16 cellular contexts compared by ENCODE assay signal in genomic region chr6:130958468-130958867, GRCh38.
DNase-seq lines count a peak whose midpoint lies in the region; ATAC-seq and TF ChIP-seq lines count a peak whose summit lies in the region.
"Had no signal": no experiment of that assay in that cellular context is flagged by ENCODE, and none has a peak within 500 bp of the region (broad histone marks: within the 10 kb centered on the region; RNA-seq: fewer than 3 reads in every experiment).

No MANE protein-coding gene starts in this region.

- POLR2A ChIA-PET in PC-3 (lab: Charles Lee; ENCODE audit: unreplicated experiment), result no interaction called here

- TF ChIP-seq CTCF in PC-3 (conservative IDR thresholded peaks at IDR 0.05; ENCODE audit: low read depth, low read length) (no peak), adrenal gland (IDR thresholded peaks at IDR 0.05) (no peak)

- intact Hi-C loops in PC-3 (cut with micrococcal nuclease) (no loop called here), adrenal gland (cut with DNase I) (no loop called here)

- H3K9me2 ChIP-seq in PC-3 (replicated peaks; ENCODE audit: low read length), result no peaks in the 10 kb centered on the region

- H3K9me3 ChIP-seq in PC-3 (ENCODE audit: low read length), result no peaks in the 10 kb centered on the region
- H3K9me3 ChIP-seq in adrenal gland (replicated peaks in 1 of 3), result no peaks in the 10 kb centered on the region
- H3K9me3 ChIP-seq: A549 had no signal

- no TSS peak for BruUV-seq in PC-3 (replicated peaks; lab: Mats Ljungman, UMichigan)

- H3K27me3 ChIP-seq in PC-3 (ENCODE audit: low read length), result no peaks in the 10 kb centered on the region
- H3K27me3 ChIP-seq in adrenal gland, result no peaks in the 10 kb centered on the region

- H3K4me1 ChIP-seq in PC-3 (ENCODE audit: insufficient read depth, low read length), result peaks cover 20% of the 10 kb centered on the region
- peaks cover 0 to 10% of the 10 kb centered on the region in 2 donors for H3K4me1 ChIP-seq in adrenal gland (replicated peaks in 1 of 2)
- H3K4me1 ChIP-seq: A549 had no signal

- no peak for TF ChIP-seq POLR2A in adrenal gland (IDR thresholded peaks at IDR 0.05)

- H3K4me3 ChIP-seq in PC-3 (ENCODE audit: low read length), result no peak overlapping the region
- no peak overlapping the region for H3K4me3 ChIP-seq in adrenal gland
- H3K4me3 ChIP-seq: A549, PC-9 had no signal

- 84 to 94% (median 87%) methylated on average over 2 of the region's 2 CpGs for WGBS in adrenal gland, 4 donors

- no peak overlapping the region for H3K4me2 ChIP-seq in PC-3 (ENCODE audit: low read length)
- H3K4me2 ChIP-seq: A549, PC-9 had no signal

- peak; percentile 82 for ATAC-seq in PC-3
- ATAC-seq: A549 had no signal

- peak; percentile 46 for DNase-seq in EH (ENCODE audit: low read depth)
- DNase-seq in PC-3, result peak; percentile 62
- DNase-seq in astrocyte of the hippocampus (ENCODE audit: low read depth, low spot score), result peak; percentile 67
- peak; percentile 84 for DNase-seq in iris pigment epithelial cell (ENCODE audit: low read depth)
- no peak for DNase-seq in NAMALWA (ENCODE audit: low spot score)
- no peak for DNase-seq in adrenal gland
- DNase-seq in activated naive CD4-positive, alpha-beta T cell treated with Interleukin-2 at 50 U/mL for 16 hours, result no peak
- no peak for DNase-seq in NCI-H82 treated with DMSO at 0.1 percent for 48 hours (lab: John Stamatoyannopoulos, UW; ENCODE audit: unreplicated experiment)
- DNase-seq: C1 segment of cervical spinal cord, EL, H7, NCI-H1417, NCI-H1930, NCI-H748 treated with DMSO at 0.1 percent for 48 hours had no signal

- H3F3A ChIP-seq in PC-3 (ENCODE audit: low read length, unreplicated experiment), result no peaks in the 10 kb centered on the region

- peaks cover 36% of the 10 kb centered on the region for H3K79me2 ChIP-seq in PC-3 (ENCODE audit: low read length)

- peak overlapping the region; percentile 19 for H3K27ac ChIP-seq in PC-3 (ENCODE audit: low read length)
- H3K27ac ChIP-seq in adrenal gland, result no peak overlapping the region
- H3K27ac ChIP-seq: A549, PC-9 had no signal

- no peak overlapping the region for H2AFZ ChIP-seq in PC-3 (ENCODE audit: low read length)
- H2AFZ ChIP-seq: PC-9 had no signal

- no peaks in the 10 kb centered on the region for H3K36me3 ChIP-seq in PC-3 (ENCODE audit: low read depth, low read length)
- no peaks in the 10 kb centered on the region for H3K36me3 ChIP-seq in adrenal gland (replicated peaks in 1 of 2)

- CTCF ChIA-PET in PC-3 (lab: Charles Lee), result no interaction called here

- H3K9ac ChIP-seq in PC-3 (ENCODE audit: low read length), result no peak overlapping the region

- no peaks in the 10 kb centered on the region for H4K20me1 ChIP-seq in PC-3 (ENCODE audit: low read length)

Comparison
In these comparisons a context has a peak if more than half of its experiments do, and no peak if none do; other contexts are left out.
1. DNase-seq: peak in EH (single experiment), PC-3 (single experiment), astrocyte of the hippocampus (single experiment) and iris pigment epithelial cell (single experiment); none in NAMALWA (single experiment), adrenal gland (0 of 7), activated naive CD4-positive, alpha-beta T cell treated with Interleukin-2 at 50 U/mL for 16 hours (single experiment) and NCI-H82 treated with DMSO at 0.1 percent for 48 hours (single experiment).